ENCODE assay signal across 1 cellular context in genomic region chr4:184348311-184349233, GRCh38.
TF ChIP-seq lines count a peak whose summit lies in the region.

No MANE protein-coding gene starts in this region.

TF ChIP-seq in GM12878, 131 proteins besides CTCF, POLR2A, EP300 and RAD21 (continued from another document):
- TF ChIP-seq CUX1 (IDR thresholded peaks at IDR 0.05; ENCODE audit: insufficient replicate concordance, low read depth, low read length) (no peak), E4F1 (IDR thresholded peaks at IDR 0.05; ENCODE audit: borderline replicate concordance, partially characterized antibody) (no peak), KDM1A (IDR thresholded peaks at IDR 0.05; ENCODE audit: borderline replicate concordance) (no peak), IRF4 (IDR thresholded peaks at IDR 0.05; ENCODE audit: low read depth, low read length) (no peak), SPI1 (IDR thresholded peaks at IDR 0.05; ENCODE audit: borderline replicate concordance, insufficient read depth, low read depth, low read length) (no peak), LARP7 (IDR thresholded peaks at IDR 0.05) (no peak), SUPT20H (IDR thresholded peaks at IDR 0.05; ENCODE audit: borderline replicate concordance, control insufficient read depth, low read depth, low read length) (no peak), ZNF687 (IDR thresholded peaks at IDR 0.05) (peak; percentile 74; the same call in 1 of the 2 replicates), NRF1 (conservative IDR thresholded peaks at IDR 0.05; ENCODE audit: low read depth, low read length) (no peak), BHLHE40 (IDR thresholded peaks at IDR 0.05; ENCODE audit: borderline replicate concordance in 1 of 2, low read depth in 2 of 2, low read length in 1 of 2) (no peak), DPF2 (IDR thresholded peaks at IDR 0.05) (no peak), ATF2 (IDR thresholded peaks at IDR 0.05; ENCODE audit: low read length) (no peak), ZNF274 (IDR thresholded peaks at IDR 0.05; ENCODE audit: insufficient read depth, insufficient read length) (no peak), NR2C1 (IDR thresholded peaks at IDR 0.05) (no peak), CHD1 (IDR thresholded peaks at IDR 0.05; ENCODE audit: low read depth, low read length) (0 out of 2 replicates have a peak, but pooled peaks have one; percentile 19), GABPA (IDR thresholded peaks at IDR 0.05; ENCODE audit: low read depth) (no peak), CHD2 (IDR thresholded peaks at IDR 0.05; ENCODE audit: borderline replicate concordance, low read depth, low read length) (no peak), ZNF384 (IDR thresholded peaks at IDR 0.05; ENCODE audit: borderline replicate concordance, low read depth, low read length) (no peak), SMAD1 (IDR thresholded peaks at IDR 0.05; ENCODE audit: low read depth, partially characterized antibody) (no peak), CEBPZ (IDR thresholded peaks at IDR 0.05; ENCODE audit: low read depth, low read length) (no peak), BCLAF1 (IDR thresholded peaks at IDR 0.05) (no peak), IKZF1 (conservative IDR thresholded peaks at IDR 0.05) (no peak), TBL1XR1 (IDR thresholded peaks at IDR 0.05; ENCODE audit: low read depth, low read length) (no peak), MLLT1 (IDR thresholded peaks at IDR 0.05) (peak; percentile 3; the same call in 1 of the 2 replicates), NR2F1 (conservative IDR thresholded peaks at IDR 0.05) (no peak), PAX8 (IDR thresholded peaks at IDR 0.05) (no peak)
